Comparison of ENCODE assay signal across 8 cellular contexts in genomic region chr4:105140684-105141490, GRCh38. TPM values are rescaled to one million over a fixed set of nuclear protein-coding genes. Genes with fewer than 3 reads are reported as not detected.
DNase-seq lines count a peak whose midpoint lies in the region; ATAC-seq, FAIRE-seq and TF ChIP-seq lines count a peak whose summit lies in the region.

No MANE protein-coding gene starts in this region.

- no peaks in the 10 kb centered on the region for H3F3A ChIP-seq in SU-DHL-6 (ENCODE audit: insufficient read depth)

- intact Hi-C loops in colonic mucosa (cut with DNase I), result loop anchor here (10.0 kb wide), 1 partner anchor 574 kb away; no protein-coding TSS in a partner anchor
- intact Hi-C loops in uterus (cut with DNase I; ENCODE audit: low total_unique reads), result no loop called here

- H3K9me3 ChIP-seq in BE2C (no peaks in the 10 kb centered on the region), SU-DHL-6 (ENCODE audit: insufficient read depth, low read length) (no peaks in the 10 kb centered on the region), colonic mucosa (no peaks in the 10 kb centered on the region), uterus (no peaks in the 10 kb centered on the region)

- H3K9me2 ChIP-seq in SU-DHL-6 (replicated peaks; ENCODE audit: insufficient read depth, low read length), result no peaks in the 10 kb centered on the region

- H3K4me1 ChIP-seq in BE2C (peaks cover under 1% of the 10 kb centered on the region; the same call in 1 of the 2 replicates), colonic mucosa (no peaks in the 10 kb centered on the region), uterus (peaks cover 0 to 3% of the 10 kb centered on the region in 2 donors)

- ATAC-seq in memory B cell (ENCODE audit: low read depth), result peak; percentile 56

- H4K20me1 ChIP-seq in SU-DHL-6 (ENCODE audit: low read depth, low read length), result no peaks in the 10 kb centered on the region

- H2AFZ ChIP-seq in SU-DHL-6 (ENCODE audit: low read depth, low read length, severe bottlenecking), result no peak overlapping the region

- H3K4me3 ChIP-seq in BE2C (ENCODE audit: low read depth, low read length) (no peak overlapping the region), SU-DHL-6 (ENCODE audit: insufficient read depth, low read length, poor library complexity, severe bottlenecking) (no peak overlapping the region), colonic mucosa (no peak overlapping the region), uterus (no peak overlapping the region)

- FAIRE-seq in GM19239 (lab: Jason Lieb, UNC), result peak; percentile 94

- H3K36me3 ChIP-seq in BE2C, result no peaks in the 10 kb centered on the region
- no peaks in the 10 kb centered on the region for H3K36me3 ChIP-seq in SU-DHL-6 (ENCODE audit: low read length)
- H3K36me3 ChIP-seq in colonic mucosa, result no peaks in the 10 kb centered on the region
- no peaks in the 10 kb centered on the region for H3K36me3 ChIP-seq in uterus

- H3K9ac ChIP-seq in SU-DHL-6 (ENCODE audit: low read length) (no peak overlapping the region), colonic mucosa (ENCODE audit: low read depth in 2 of 2, low read length in 2 of 2) (no peak overlapping the region)

- no peak overlapping the region for H3K27ac Mint-ChIP-seq in memory B cell

- no peak overlapping the region for H3K4me3 Mint-ChIP-seq in memory B cell

- no peaks in the 10 kb centered on the region for H3K9me3 Mint-ChIP-seq in memory B cell

- no peaks in the 10 kb centered on the region for H3K79me2 ChIP-seq in SU-DHL-6 (ENCODE audit: insufficient read depth, low read length)

- H3K27ac ChIP-seq in SU-DHL-6 (ENCODE audit: low read depth, low read length) (no peak overlapping the region), colonic mucosa (no peak overlapping the region), uterus (no peak overlapping the region)

- no peak for TF ChIP-seq POLR2A in uterus (IDR thresholded peaks at IDR 0.05)

- no peaks in the 10 kb centered on the region for H3K36me3 Mint-ChIP-seq in memory B cell

- H3K27me3 Mint-ChIP-seq in memory B cell, result no peaks in the 10 kb centered on the region

- TF ChIP-seq CTCF in BE2C (IDR thresholded peaks at IDR 0.05; ENCODE audit: low read depth, low read length) (peak; percentile 86), SU-DHL-6 (IDR thresholded peaks at IDR 0.05; ENCODE audit: insufficient read depth, low read length, poor library complexity, severe bottlenecking) (peak; percentile 30), colonic mucosa (IDR thresholded peaks at IDR 0.05) (peak; percentile 55), uterus (IDR thresholded peaks at IDR 0.05) (peak; percentile 48 to 64 (median 50))

- H3K27me3 ChIP-seq in BE2C (no peaks in the 10 kb centered on the region), SU-DHL-6 (ENCODE audit: low read length) (no peaks in the 10 kb centered on the region), colonic mucosa (no peaks in the 10 kb centered on the region), uterus (no peaks in the 10 kb centered on the region)

- DNase-seq in BE2C (peak; percentile 42), GM19239 (ENCODE audit: insufficient read length, low spot score) (no peak), colonic mucosa (peak; percentile 62), memory B cell (ENCODE audit: low spot score in 2 of 2) (peak; percentile 31 to 62), uterus (no peak), NCI-H2107 (lab: John Stamatoyannopoulos, UW) (no peak), GM19240 (ENCODE audit: insufficient read length, low spot score) (no peak)

- H3K4me1 Mint-ChIP-seq in memory B cell, result peaks cover 5% of the 10 kb centered on the region

- no peak overlapping the region for H3K4me2 ChIP-seq in SU-DHL-6 (ENCODE audit: low read depth, low read length, poor library complexity, severe bottlenecking)

RNA-seq across cellular contexts. Expression of gene TET2, which starts 5.8 kb away (rescaled TPM):
- polyA plus RNA-seq in BE2C (2012; ENCODE audit: insufficient read depth, insufficient read length, low read depth), result 9.4 TPM
- 10 to 100 TPM; 20.0 to 30.1 TPM for total RNA-seq in colonic mucosa
- 10 to 100 TPM; 17.9 to 93.5 (median 35.9) TPM for total RNA-seq in uterus

Comparison
In these comparisons a context has a peak if more than half of its experiments do, and no peak if none do; other contexts are left out.
1. DNase-seq: peak in BE2C (single experiment), colonic mucosa (single experiment) and memory B cell (2 of 2); none in GM19239 (single experiment), uterus (0 of 2), NCI-H2107 (single experiment) and GM19240 (single experiment).
2. CTCF ChIP-seq: peak in every context shown above with its lines; median percentile 86 in BE2C; 55 in colonic mucosa; 50 in uterus; 30 in SU-DHL-6.